8 cellular contexts compared by ENCODE assay signal in genomic region chr3:135328036-135328435, GRCh38.
"Had no signal": no experiment of that assay in that cellular context is flagged by ENCODE, and none has a peak within 500 bp of the region (broad histone marks: within the 10 kb centered on the region; RNA-seq: fewer than 3 reads in every experiment).

No MANE protein-coding gene starts in this region.

- DNase-seq: GDM1, GF-D8 had no signal

- FAIRE-seq: G401.6, GM12878, GM12891, GM12892, GM18507, GM19239 had no signal

- ATAC-seq: GM12878 had no signal

- H3K4me3 ChIP-seq: GM12878 had no signal
